8 cellular contexts compared by ENCODE assay signal in the genomic region with DNA sequence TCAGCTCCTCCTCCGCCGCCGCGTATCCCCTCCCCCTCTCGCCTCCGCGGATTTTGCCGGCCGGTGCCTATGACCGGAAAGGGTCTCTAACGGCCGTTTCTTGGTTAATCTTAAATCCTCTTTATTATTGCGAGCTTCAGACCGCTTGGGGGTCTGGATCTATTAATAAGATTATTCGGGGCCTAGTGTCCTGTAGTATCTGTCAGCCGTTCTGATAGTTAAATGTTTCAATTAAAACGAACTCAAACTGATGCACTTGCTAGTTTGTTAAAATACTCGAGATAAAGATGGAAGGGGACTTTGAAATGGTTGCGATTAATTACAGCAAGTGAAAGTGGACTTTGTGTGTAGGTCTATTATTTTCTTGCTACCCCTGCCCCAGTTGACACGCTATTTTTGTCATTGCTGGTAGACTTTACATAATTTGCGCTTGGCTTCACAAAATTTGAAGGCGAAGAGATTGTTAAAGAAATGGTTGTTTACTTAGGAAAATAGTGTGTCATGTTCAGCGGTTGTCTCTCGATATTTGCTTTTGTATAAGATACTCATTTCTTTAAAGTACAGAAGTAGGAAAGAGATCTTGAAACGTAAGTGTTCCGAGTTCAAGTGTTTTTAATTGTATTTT. TPM values are rescaled to one million over a fixed set of nuclear protein-coding genes. Genes with fewer than 3 reads are reported as not detected.
DNase-seq lines count a peak whose midpoint lies in the region; ATAC-seq and TF ChIP-seq lines count a peak whose summit lies in the region.

No MANE protein-coding gene starts in this region.

- peak; percentile 78 for DNase-seq in WTC11 (ENCODE audit: low spot score)
- DNase-seq in natural killer cell treated with Interleukin-12 subunit alpha and Interleukin-12 subunit beta and Interleukin-15 and Interleukin-18, amount 100 ng/mL, for 72 hours (ENCODE audit: low spot score) = peak; percentile 86
- DNase-seq in testis = no peak
- no peak for DNase-seq in NCI-H146 treated with DMSO at 0.1 percent for 48 hours (lab: John Stamatoyannopoulos, UW; ENCODE audit: unreplicated experiment)
- no peak for DNase-seq in NCI-H345 treated with DMSO at 0.1 percent for 48 hours (lab: John Stamatoyannopoulos, UW; ENCODE audit: unreplicated experiment)

- peak overlapping the region; percentile 74 to 93 for H3K4me3 ChIP-seq in esophagus (ENCODE audit: low read depth in 1 of 2, low read length in 2 of 2)
- H3K4me3 ChIP-seq in testis = peak overlapping the region; percentile 81 to 93

- no peaks in the 10 kb centered on the region for H3K9me3 ChIP-seq in ES-I3 (ENCODE audit: control insufficient read depth, insufficient read depth, low read length)
- H3K9me3 ChIP-seq in esophagus (ENCODE audit: control insufficient read depth in 2 of 2, insufficient read depth in 1 of 2, low read depth in 1 of 2, low read length in 1 of 2) = no peaks in the 10 kb centered on the region
- H3K9me3 ChIP-seq in testis = no peaks in the 10 kb centered on the region

- ATAC-seq in HG03196 (IDR thresholded peaks at IDR 0.05; ENCODE audit: unreplicated experiment) = peak; percentile 13
- no peak; the same call in 1 of the 2 replicates for ATAC-seq in WTC11
- ATAC-seq in natural killer cell treated with Interleukin-12 subunit alpha and Interleukin-12 subunit beta and Interleukin-15 and Interleukin-18, amount 100 ng/mL, for 72 hours = peak; percentile 34 to 37

- H3K4me1 ChIP-seq in ES-I3 (ENCODE audit: insufficient read depth, low read length) = no peaks in the 10 kb centered on the region
- no peaks in the 10 kb centered on the region for H3K4me1 ChIP-seq in esophagus (ENCODE audit: control insufficient read depth in 2 of 2, insufficient read depth in 2 of 2, low read length in 1 of 2)
- peaks cover 6% of the 10 kb centered on the region for H3K4me1 ChIP-seq in testis

- peak overlapping the region; percentile 100 for H3K27ac Mint-ChIP-seq in WTC11
- H3K27ac Mint-ChIP-seq in natural killer cell treated with Interleukin-12 subunit alpha and Interleukin-12 subunit beta and Interleukin-15 and Interleukin-18, amount 100 ng/mL, for 72 hours = peak overlapping the region; percentile 94 to 99

- H3K27me3 Mint-ChIP-seq in WTC11 (ENCODE audit: low read depth) = no peaks in the 10 kb centered on the region
- H3K27me3 Mint-ChIP-seq in natural killer cell treated with Interleukin-12 subunit alpha and Interleukin-12 subunit beta and Interleukin-15 and Interleukin-18, amount 100 ng/mL, for 72 hours = no peaks in the 10 kb centered on the region

- POLR2A ChIA-PET in WTC11 (lab: Charles Lee) = interaction anchor here (0.6 to 1.0 kb wide), 4 partner anchors 8 to 606 kb away, joined by 3 to 4 read pairs (median 4); partner anchors contain the start of gene DONSON

- H3K4me3 Mint-ChIP-seq in WTC11 = peak overlapping the region; percentile 99
- H3K4me3 Mint-ChIP-seq in natural killer cell treated with Interleukin-12 subunit alpha and Interleukin-12 subunit beta and Interleukin-15 and Interleukin-18, amount 100 ng/mL, for 72 hours = peak overlapping the region; percentile 91

- peaks cover 39% of the 10 kb centered on the region for H3K36me3 Mint-ChIP-seq in WTC11
- peaks cover 11% of the 10 kb centered on the region for H3K36me3 Mint-ChIP-seq in natural killer cell treated with Interleukin-12 subunit alpha and Interleukin-12 subunit beta and Interleukin-15 and Interleukin-18, amount 100 ng/mL, for 72 hours

- intact Hi-C loops in testis (cut with DNase I; ENCODE audit: low total_unique reads) = no loop called here

- TF ChIP-seq CTCF in WTC11 (IDR thresholded peaks at IDR 0.05) = no peak
- TF ChIP-seq CTCF in testis (IDR thresholded peaks at IDR 0.05) = no peak

- peaks cover 22% of the 10 kb centered on the region for H3K4me1 Mint-ChIP-seq in WTC11
- peaks cover 29 to 37% of the 10 kb centered on the region in 2 donors for H3K4me1 Mint-ChIP-seq in natural killer cell treated with Interleukin-12 subunit alpha and Interleukin-12 subunit beta and Interleukin-15 and Interleukin-18, amount 100 ng/mL, for 72 hours (ENCODE audit: low read depth in 2 of 2)

- H3K36me3 ChIP-seq in ES-I3 (ENCODE audit: insufficient read depth, low read length) (no peaks in the 10 kb centered on the region), esophagus (ENCODE audit: control insufficient read depth in 2 of 2, insufficient read depth in 2 of 2, low read length in 1 of 2) (no peaks in the 10 kb centered on the region), testis (ENCODE audit: low read depth, missing control alignments) (peaks cover 4% of the 10 kb centered on the region)

- 0 to 1% methylated on average over 26 of the region's 26 CpGs for WGBS in esophagus, 2 donors
- 1% methylated on average over 26 of the region's 26 CpGs for WGBS in testis, 2 donors

- H3K27me3 ChIP-seq in esophagus (ENCODE audit: control insufficient read depth in 1 of 2, insufficient read depth in 2 of 2, low read length in 2 of 2) (no peaks in the 10 kb centered on the region), testis (no peaks in the 10 kb centered on the region)

- H3K9me3 Mint-ChIP-seq in WTC11 = no peaks in the 10 kb centered on the region
- no peaks in the 10 kb centered on the region for H3K9me3 Mint-ChIP-seq in natural killer cell treated with Interleukin-12 subunit alpha and Interleukin-12 subunit beta and Interleukin-15 and Interleukin-18, amount 100 ng/mL, for 72 hours

- H3K27ac ChIP-seq in esophagus (ENCODE audit: low read depth in 2 of 2, low read length in 1 of 2) (peak overlapping the region; percentile 98), testis (peak overlapping the region; percentile 97 to 99)

- H3K9ac ChIP-seq in ES-I3 (ENCODE audit: low read depth, low read length) = peak overlapping the region; percentile 98

- CTCF ChIA-PET in WTC11 (lab: Charles Lee) = interaction anchor here (1.0 kb wide), 1 partner anchor 62 kb away, joined by 3 read pairs; no protein-coding TSS in a partner anchor

- TF ChIP-seq POLR2A in testis (IDR thresholded peaks at IDR 0.05) = no peak

TF ChIP-seq in WTC11, 78 proteins besides CTCF, POLR2A, EP300 and RAD21 (continues in another document):
- TF ChIP-seq ZBTB21 (CRISPR knock-in tag; IDR thresholded peaks at IDR 0.05; ENCODE audit: borderline replicate concordance) (no peak), ZNF232 (CRISPR knock-in tag; IDR thresholded peaks at IDR 0.05) (no peak), HMGA2 (CRISPR knock-in tag; IDR thresholded peaks at IDR 0.05) (no peak), TP53 (CRISPR knock-in tag; IDR thresholded peaks at IDR 0.05) (no peak), ZNF512 (CRISPR knock-in tag; IDR thresholded peaks at IDR 0.05; ENCODE audit: borderline replicate concordance) (no peak), USF2 (CRISPR knock-in tag; IDR thresholded peaks at IDR 0.05) (no peak)

RNA-seq across cellular contexts. Expression of gene SON, which starts 0.8 kb away (rescaled TPM):
- total RNA-seq in WTC11 (2021) (259 to 309 TPM (median 274 TPM) in 3 replicates), testis (100 to 1,000 TPM; 310 to 377 TPM)
- polyA plus RNA-seq in esophagus (10 to 100 TPM; 71.5 to 92.1 TPM), testis (ENCODE audit: insufficient read depth, low read depth, low replicate concordance) (186 TPM)
- total RNA-seq in natural killer cell treated with Interleukin-12 subunit alpha and Interleukin-12 subunit beta and Interleukin-15 and Interleukin-18, amount 100 ng/mL, for 72 hours = 100 to 1,000 TPM; 307 to 362 TPM

RNA-seq across cellular contexts. Expression of gene GART, which starts 1.7 kb away (rescaled TPM):
- total RNA-seq in WTC11 (2021) = 173 to 223 TPM (median 177 TPM) in 3 replicates
- 10 to 100 TPM; 10.6 to 27.1 TPM for polyA plus RNA-seq in esophagus
- total RNA-seq in natural killer cell treated with Interleukin-12 subunit alpha and Interleukin-12 subunit beta and Interleukin-15 and Interleukin-18, amount 100 ng/mL, for 72 hours = 100 to 1,000 TPM; 127 to 163 TPM
- total RNA-seq in testis = 100 to 1,000 TPM; 143 TPM
- 85.8 TPM for polyA plus RNA-seq in testis (ENCODE audit: insufficient read depth, low read depth, low replicate concordance)

RNA-seq across cellular contexts. Expression of gene DONSON, which starts 44.9 kb away (rescaled TPM):
- total RNA-seq in WTC11 (2021) (27.5 to 32.2 TPM (median 29.6 TPM) in 3 replicates), testis (10 to 100 TPM; 34.4 to 66.1 TPM)
- polyA plus RNA-seq in esophagus (10 to 100 TPM; 10.6 to 17.4 TPM), testis (ENCODE audit: insufficient read depth, low read depth, low replicate concordance) (46.9 TPM)
- 10 to 100 TPM; 20.3 to 38.7 TPM for total RNA-seq in natural killer cell treated with Interleukin-12 subunit alpha and Interleukin-12 subunit beta and Interleukin-15 and Interleukin-18, amount 100 ng/mL, for 72 hours

RNA-seq across cellular contexts. Expression of gene DNAJC28, which starts 52.1 kb away (rescaled TPM):
- total RNA-seq in WTC11 (2021) (2.6 to 4.0 TPM (median 3.5 TPM) in 3 replicates), testis (1 to 10 TPM; 7.3 to 9.3 TPM)
- polyA plus RNA-seq in esophagus (1 to 10 TPM; 1.2 to 1.4 TPM), testis (ENCODE audit: insufficient read depth, low read depth, low replicate concordance) (9.3 TPM)
- total RNA-seq in natural killer cell treated with Interleukin-12 subunit alpha and Interleukin-12 subunit beta and Interleukin-15 and Interleukin-18, amount 100 ng/mL, for 72 hours = under 1 TPM; 0.52 to 0.86 TPM

Comparison
In these comparisons a context has a peak if more than half of its experiments do, and no peak if none do; other contexts are left out.
1. DNase-seq: peak in WTC11 (single experiment) and natural killer cell treated with Interleukin-12 subunit alpha and Interleukin-12 subunit beta and Interleukin-15 and Interleukin-18, amount 100 ng/mL, for 72 hours (single experiment); none in testis (single experiment), NCI-H146 treated with DMSO at 0.1 percent for 48 hours (single experiment) and NCI-H345 treated with DMSO at 0.1 percent for 48 hours (single experiment).